In genomic region chr11:10181811-10182210, GRCh38 we compare ENCODE assay signal across 1 cellular context.
TF ChIP-seq lines count a peak whose summit lies in the region.

No MANE protein-coding gene starts in this region.

TF ChIP-seq in GM12878, 131 proteins besides CTCF, POLR2A, EP300 and RAD21 (continued from another document):
- TF ChIP-seq, protein P1, sequence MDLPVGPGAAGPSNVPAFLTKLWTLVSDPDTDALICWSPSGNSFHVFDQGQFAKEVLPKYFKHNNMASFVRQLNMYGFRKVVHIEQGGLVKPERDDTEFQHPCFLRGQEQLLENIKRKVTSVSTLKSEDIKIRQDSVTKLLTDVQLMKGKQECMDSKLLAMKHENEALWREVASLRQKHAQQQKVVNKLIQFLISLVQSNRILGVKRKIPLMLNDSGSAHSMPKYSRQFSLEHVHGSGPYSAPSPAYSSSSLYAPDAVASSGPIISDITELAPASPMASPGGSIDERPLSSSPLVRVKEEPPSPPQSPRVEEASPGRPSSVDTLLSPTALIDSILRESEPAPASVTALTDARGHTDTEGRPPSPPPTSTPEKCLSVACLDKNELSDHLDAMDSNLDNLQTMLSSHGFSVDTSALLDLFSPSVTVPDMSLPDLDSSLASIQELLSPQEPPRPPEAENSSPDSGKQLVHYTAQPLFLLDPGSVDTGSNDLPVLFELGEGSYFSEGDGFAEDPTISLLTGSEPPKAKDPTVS (IDR thresholded peaks at IDR 0.05; ENCODE audit: low read depth, low read length) = no peak
- TF ChIP-seq, protein P2, sequence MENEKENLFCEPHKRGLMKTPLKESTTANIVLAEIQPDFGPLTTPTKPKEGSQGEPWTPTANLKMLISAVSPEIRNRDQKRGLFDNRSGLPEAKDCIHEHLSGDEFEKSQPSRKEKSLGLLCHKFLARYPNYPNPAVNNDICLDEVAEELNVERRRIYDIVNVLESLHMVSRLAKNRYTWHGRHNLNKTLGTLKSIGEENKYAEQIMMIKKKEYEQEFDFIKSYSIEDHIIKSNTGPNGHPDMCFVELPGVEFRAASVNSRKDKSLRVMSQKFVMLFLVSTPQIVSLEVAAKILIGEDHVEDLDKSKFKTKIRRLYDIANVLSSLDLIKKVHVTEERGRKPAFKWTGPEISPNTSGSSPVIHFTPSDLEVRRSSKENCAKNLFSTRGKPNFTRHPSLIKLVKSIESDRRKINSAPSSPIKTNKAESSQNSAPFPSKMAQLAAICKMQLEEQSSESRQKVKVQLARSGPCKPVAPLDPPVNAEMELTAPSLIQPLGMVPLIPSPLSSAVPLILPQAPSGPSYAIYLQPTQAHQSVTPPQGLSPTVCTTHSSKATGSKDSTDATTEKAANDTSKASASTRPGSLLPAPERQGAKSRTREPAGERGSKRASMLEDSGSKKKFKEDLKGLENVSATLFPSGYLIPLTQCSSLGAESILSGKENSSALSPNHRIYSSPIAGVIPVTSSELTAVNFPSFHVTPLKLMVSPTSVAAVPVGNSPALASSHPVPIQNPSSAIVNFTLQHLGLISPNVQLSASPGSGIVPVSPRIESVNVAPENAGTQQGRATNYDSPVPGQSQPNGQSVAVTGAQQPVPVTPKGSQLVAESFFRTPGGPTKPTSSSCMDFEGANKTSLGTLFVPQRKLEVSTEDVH (IDR thresholded peaks at IDR 0.05; ENCODE audit: low read depth, partially characterized antibody) = no peak
- TF ChIP-seq EED (IDR thresholded peaks at IDR 0.05; ENCODE audit: low read depth) = no peak
